In genomic region chr3:127194601-127195187, GRCh38 we compare ENCODE assay signal across 30 cellular contexts. TPM values are rescaled to one million over a fixed set of nuclear protein-coding genes. Genes with fewer than 3 reads are reported as not detected.
A peak's percentile ranks its signal among the peaks of the same experiment; 100 is the strongest.
DNase-seq lines count a peak whose midpoint lies in the region; ATAC-seq and TF ChIP-seq lines count a peak whose summit lies in the region.
"Had no signal": no experiment of that assay in that cellular context is flagged by ENCODE, and none has a peak within 500 bp of the region (broad histone marks: within the 10 kb centered on the region; RNA-seq: fewer than 3 reads in every experiment).

No MANE protein-coding gene starts in this region.

- intact Hi-C loops in upper lobe of right lung (cut with DNase I) (no loop called here), breast epithelium (cut with DNase I; ENCODE audit: low total_unique reads) (no loop called here)
- intact Hi-C loops in activated T-helper 2 cell treated with anti-CD3 and anti-CD28 coated beads, Interferon-gamma antibody, Interleukin-2, Interleukin-4, amounts not matched to agents 10 μg/mL and 5 μg/mL and 100 μg/mL, durations not matched to agents 14 hours and 24 hours and 36 hours (cut with micrococcal nuclease) = no loop called here

- no peaks in the 10 kb centered on the region for H3K4me1 Mint-ChIP-seq in activated T-helper 2 cell treated with anti-CD3 and anti-CD28 coated beads, Interferon-gamma antibody, Interleukin-2, Interleukin-4, amounts not matched to agents 10 μg/mL and 5 μg/mL and 100 μg/mL, durations not matched to agents 14 hours and 24 hours and 36 hours (ENCODE audit: low read depth)
- H3K4me1 Mint-ChIP-seq: CD4-positive, alpha-beta memory T cell had no signal

- H3K4me3 Mint-ChIP-seq in activated T-helper 2 cell treated with anti-CD3 and anti-CD28 coated beads, Interferon-gamma antibody, Interleukin-2, Interleukin-4, amounts not matched to agents 10 μg/mL and 5 μg/mL and 100 μg/mL, durations not matched to agents 14 hours and 24 hours and 36 hours (ENCODE audit: low read depth) = no peak overlapping the region
- H3K4me3 Mint-ChIP-seq: CD4-positive, alpha-beta memory T cell had no signal

- H3K9me3 Mint-ChIP-seq in activated T-helper 2 cell treated with anti-CD3 and anti-CD28 coated beads, Interferon-gamma antibody, Interleukin-2, Interleukin-4, amounts not matched to agents 10 μg/mL and 5 μg/mL and 100 μg/mL, durations not matched to agents 14 hours and 24 hours and 36 hours = no peaks in the 10 kb centered on the region

- H3K36me3 ChIP-seq in lung (ENCODE audit: control insufficient read depth in 2 of 2, insufficient read depth in 2 of 2, low read length in 2 of 2) (no peaks in the 10 kb centered on the region), upper lobe of right lung (no peaks in the 10 kb centered on the region), breast epithelium (no peaks in the 10 kb centered on the region)

- H3K36me3 Mint-ChIP-seq in activated T-helper 2 cell treated with anti-CD3 and anti-CD28 coated beads, Interferon-gamma antibody, Interleukin-2, Interleukin-4, amounts not matched to agents 10 μg/mL and 5 μg/mL and 100 μg/mL, durations not matched to agents 14 hours and 24 hours and 36 hours (ENCODE audit: low read depth) = no peaks in the 10 kb centered on the region
- H3K36me3 Mint-ChIP-seq: CD4-positive, alpha-beta memory T cell had no signal

- 90% methylated on average over 8 of the region's 8 CpGs for WGBS in lung, 2 donors

- no peaks in the 10 kb centered on the region for H3K27me3 ChIP-seq in lung (ENCODE audit: control insufficient read depth, insufficient read depth)
- H3K27me3 ChIP-seq in upper lobe of right lung = no peaks in the 10 kb centered on the region
- no peaks in the 10 kb centered on the region for H3K27me3 ChIP-seq in breast epithelium
- H3K27me3 ChIP-seq: BLaER1 treated with 17β-estradiol and CSF1 and Interleukin-3, amounts not matched to agents 10 nM and 100 nM had no signal

- peaks cover 2% of the 10 kb centered on the region for H3K27me3 Mint-ChIP-seq in activated T-helper 2 cell treated with anti-CD3 and anti-CD28 coated beads, Interferon-gamma antibody, Interleukin-2, Interleukin-4, amounts not matched to agents 10 μg/mL and 5 μg/mL and 100 μg/mL, durations not matched to agents 14 hours and 24 hours and 36 hours (ENCODE audit: low read depth)

- ATAC-seq in lung (ENCODE audit: insufficient read depth, low FRiP score) (no peak), upper lobe of right lung (no peak)
- ATAC-seq: K562, PC-3 had no signal

- H3K4me1 ChIP-seq in lung (ENCODE audit: control insufficient read depth in 2 of 2, insufficient read depth in 2 of 2, low read length in 2 of 2) (peaks cover 0 to 2% of the 10 kb centered on the region in 2 donors), upper lobe of right lung (no peaks in the 10 kb centered on the region), breast epithelium (no peaks in the 10 kb centered on the region)
- H3K4me1 ChIP-seq: BLaER1 treated with 17β-estradiol and CSF1 and Interleukin-3, amounts not matched to agents 10 nM and 100 nM had no signal

- POLR2A ChIA-PET in GM10248 (lab: Yijun Ruan, JAX) = no interaction called here

- DNase-seq in GM10248 (ENCODE audit: extremely low spot score) (peak; percentile 6), coronary artery (ENCODE audit: low spot score) (peak; percentile 50), lung (ENCODE audit: low spot score) (peak; percentile 17), upper lobe of right lung (peak; percentile 39), HuH-7.5 (ENCODE audit: low spot score) (no peak), breast epithelium (ENCODE audit: low spot score in 2 of 2) (no peak)
- DNase-seq in activated T-helper 2 cell treated with anti-CD3 and anti-CD28 coated beads, Interferon-gamma antibody, Interleukin-2, Interleukin-4, amounts not matched to agents 10 μg/mL and 5 μg/mL and 100 μg/mL, durations not matched to agents 14 hours and 24 hours and 36 hours (ENCODE audit: low spot score) = no peak
- DNase-seq: CD4-positive, alpha-beta memory T cell; COR-L47; DMS 273 treated with DMSO at 0.1 percent for 48 hours; DMS79; EL; GDM1; Kasumi-1; MV-4-11; NCI-H1105 treated with DMSO at 0.1 percent for 48 hours; NCI-H146; NCI-H1930; NCI-H2107; NCI-H446 treated with DMSO at 0.1 percent for 48 hours; NCI-H526; NCI-H82; NK-92 treated with Interleukin-12 subunit alpha and Interleukin-12 subunit beta, amount 100 ng/mL, for 24 hours; PC-3; SK-N-SH had no signal

- H3K27ac ChIP-seq in coronary artery = no peak overlapping the region
- no peak overlapping the region for H3K27ac ChIP-seq in lung (ENCODE audit: low read depth in 1 of 2, low read length in 1 of 2)
- no peak overlapping the region for H3K27ac ChIP-seq in upper lobe of right lung
- no peak overlapping the region for H3K27ac ChIP-seq in breast epithelium
- H3K27ac ChIP-seq: BLaER1 treated with 17β-estradiol and CSF1 and Interleukin-3, amounts not matched to agents 10 nM and 100 nM; HL-60 had no signal

- H3K27ac Mint-ChIP-seq in activated T-helper 2 cell treated with anti-CD3 and anti-CD28 coated beads, Interferon-gamma antibody, Interleukin-2, Interleukin-4, amounts not matched to agents 10 μg/mL and 5 μg/mL and 100 μg/mL, durations not matched to agents 14 hours and 24 hours and 36 hours = no peak overlapping the region
- H3K27ac Mint-ChIP-seq: CD4-positive, alpha-beta memory T cell had no signal

- peaks cover 0 to 6% of the 10 kb centered on the region in 2 donors for H3K9me3 ChIP-seq in lung (ENCODE audit: control insufficient read depth in 2 of 2, insufficient read depth in 1 of 2, low read length in 1 of 2)
- peaks cover 10% of the 10 kb centered on the region for H3K9me3 ChIP-seq in upper lobe of right lung
- peaks cover 8 to 21% of the 10 kb centered on the region in 2 donors for H3K9me3 ChIP-seq in breast epithelium

- CTCF ChIA-PET in GM10248 (lab: Yijun Ruan, JAX) = interaction anchor here (1.0 kb wide), 1 partner anchor 350 kb away, joined by 3 read pairs; no protein-coding TSS in a partner anchor

- TF ChIP-seq POLR2A in breast epithelium (IDR thresholded peaks at IDR 0.05) = no peak

- TF ChIP-seq CTCF in GM10248 (IDR thresholded peaks at IDR 0.05; ENCODE audit: control extremely low read depth, extremely low read depth, low read depth, missing control alignments) = no peak
- no peak for TF ChIP-seq CTCF in coronary artery (IDR thresholded peaks at IDR 0.05)
- TF ChIP-seq CTCF in lung (IDR thresholded peaks at IDR 0.05; ENCODE audit: control extremely low read depth, extremely low read depth) = no peak
- no peak for TF ChIP-seq CTCF in upper lobe of right lung (IDR thresholded peaks at IDR 0.05)
- TF ChIP-seq CTCF in breast epithelium (IDR thresholded peaks at IDR 0.05) = no peak

- H3K4me3 ChIP-seq in coronary artery (no peak overlapping the region), lung (no peak overlapping the region), upper lobe of right lung (no peak overlapping the region), breast epithelium (no peak overlapping the region)
- H3K4me3 ChIP-seq: BLaER1 treated with 17β-estradiol and CSF1 and Interleukin-3, amounts not matched to agents 10 nM and 100 nM; K562 had no signal

RNA-seq across cellular contexts. Expression of gene PRR23E, which starts 1.8 kb away (rescaled TPM):
- total RNA-seq in lung (not detected), upper lobe of right lung (not detected), breast epithelium (not detected)
- polyA plus RNA-seq in lung = not detected
- not detected in 2 replicates for total RNA-seq in activated T-helper 2 cell treated with anti-CD3 and anti-CD28 coated beads, Interferon-gamma antibody, Interleukin-2, Interleukin-4, amounts not matched to agents 10 μg/mL and 5 μg/mL and 100 μg/mL, durations not matched to agents 14 hours and 24 hours and 36 hours
- total RNA-seq: CD4-positive, alpha-beta memory T cell; K562; M059J; PC-3 had no signal
- polyA plus RNA-seq: AG04450; CD4-positive, alpha-beta memory T cell; K562; SK-N-SH had no signal

Comparison
In these comparisons a context has a peak if more than half of its experiments do, and no peak if none do; other contexts are left out.
1. DNase-seq: peak in GM10248 (single experiment), coronary artery (single experiment), lung (single experiment) and upper lobe of right lung (single experiment); none in HuH-7.5 (single experiment), activated T-helper 2 cell treated with anti-CD3 and anti-CD28 coated beads, Interferon-gamma antibody, Interleukin-2, Interleukin-4, amounts not matched to agents 10 μg/mL and 5 μg/mL and 100 μg/mL, durations not matched to agents 14 hours and 24 hours and 36 hours (single experiment) and breast epithelium (0 of 2).